Comparison of ENCODE assay signal across 18 cellular contexts in the genomic region with DNA sequence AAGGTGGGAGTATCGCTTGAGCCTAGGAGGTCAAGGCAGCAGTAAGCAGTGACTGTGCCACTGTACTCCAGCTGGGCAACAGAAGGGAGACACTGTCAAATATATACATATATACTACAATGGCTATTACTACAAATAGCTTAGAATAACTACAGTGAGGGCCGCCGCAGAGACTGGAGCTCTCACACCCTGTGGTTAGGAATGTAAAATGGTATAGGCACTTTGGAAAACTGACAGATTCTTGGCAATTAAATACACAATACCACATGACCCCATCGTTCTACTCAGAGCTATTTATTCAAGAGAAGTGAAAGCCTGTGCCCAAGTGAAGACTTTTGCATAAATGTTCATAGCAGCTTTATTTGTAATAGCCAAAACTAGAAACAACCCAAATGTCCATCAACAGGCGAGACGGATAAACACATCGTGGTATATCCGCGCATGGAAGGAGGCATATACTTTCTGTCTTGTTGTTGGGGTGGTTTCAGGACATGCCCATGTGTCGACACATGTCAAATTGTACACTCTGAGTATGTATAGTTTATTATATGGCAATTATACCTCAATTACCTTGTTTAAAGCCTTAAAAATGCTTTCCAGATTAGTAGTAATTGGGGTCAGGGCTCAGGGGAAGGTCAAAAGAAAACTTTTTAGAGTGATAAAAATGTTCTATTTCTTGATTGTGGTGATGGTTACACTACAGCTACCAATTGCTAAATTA.
DNase-seq lines count a peak whose midpoint lies in the region; ATAC-seq and TF ChIP-seq lines count a peak whose summit lies in the region.
"Had no signal": no experiment of that assay in that cellular context is flagged by ENCODE, and none has a peak within 500 bp of the region (broad histone marks: within the 10 kb centered on the region; RNA-seq: fewer than 3 reads in every experiment).

No MANE protein-coding gene starts in this region.

- H3K27me3 Mint-ChIP-seq in chondrocyte (ENCODE audit: low read depth) (no peaks in the 10 kb centered on the region), osteocyte (ENCODE audit: unreplicated experiment) (no peaks in the 10 kb centered on the region)
- H3K27me3 Mint-ChIP-seq in activated T-helper 1 cell treated with anti-CD3 and anti-CD28 coated beads, Interleukin-12 subunit alpha, Interleukin-12 subunit beta, Interleukin-2, Interleukin-4 antibody, amounts not matched to agents 30 ng/mL and 10 ng/mL and 1 ng/mL, durations not matched to agents 14 hours and 24 hours and 36 hours (ENCODE audit: insufficient read depth): peaks cover 23% of the 10 kb centered on the region

- DNase-seq in NCI-H226: peak; percentile 56
- peak; percentile 51 for DNase-seq in chondrocyte (ENCODE audit: low spot score)
- no peak for DNase-seq in osteocyte (ENCODE audit: extremely low spot score, unreplicated experiment)
- no peak for DNase-seq in activated T-helper 1 cell treated with anti-CD3 and anti-CD28 coated beads, Interleukin-12 subunit alpha, Interleukin-12 subunit beta, Interleukin-2, Interleukin-4 antibody, amounts not matched to agents 30 ng/mL and 10 ng/mL and 1 ng/mL, durations not matched to agents 14 hours and 24 hours and 36 hours (ENCODE audit: low spot score)
- DNase-seq in ureter (ENCODE audit: low spot score): no peak
- DNase-seq: caudate nucleus; effector memory CD8-positive, alpha-beta T cell; H7; naive thymus-derived CD4-positive, alpha-beta T cell; NCI-H1694; NCI-H446; psoas muscle; stomach had no signal

- peak; percentile 24 for TF ChIP-seq CTCF in chondrocyte (IDR thresholded peaks at IDR 0.05)
- TF ChIP-seq CTCF in osteocyte (IDR thresholded peaks at IDR 0.05): peak; percentile 6

- intact Hi-C loops in activated T-helper 1 cell treated with anti-CD3 and anti-CD28 coated beads, Interleukin-12 subunit alpha, Interleukin-12 subunit beta, Interleukin-2, Interleukin-4 antibody, amounts not matched to agents 30 ng/mL and 10 ng/mL and 1 ng/mL, durations not matched to agents 14 hours and 24 hours and 36 hours (cut with micrococcal nuclease): no loop called here

- no peak overlapping the region for H3K4me3 ChIP-seq in ACC112 (ENCODE audit: low read depth, low read length)
- H3K4me3 ChIP-seq: psoas muscle, stomach had no signal

- H3K9me3 Mint-ChIP-seq in chondrocyte (ENCODE audit: low read depth) (peaks cover 2% of the 10 kb centered on the region), osteocyte (ENCODE audit: unreplicated experiment) (no peaks in the 10 kb centered on the region)
- no peaks in the 10 kb centered on the region for H3K9me3 Mint-ChIP-seq in activated T-helper 1 cell treated with anti-CD3 and anti-CD28 coated beads, Interleukin-12 subunit alpha, Interleukin-12 subunit beta, Interleukin-2, Interleukin-4 antibody, amounts not matched to agents 30 ng/mL and 10 ng/mL and 1 ng/mL, durations not matched to agents 14 hours and 24 hours and 36 hours
- H3K9me3 Mint-ChIP-seq: effector memory CD8-positive, alpha-beta T cell had no signal

- H3K4me3 Mint-ChIP-seq in chondrocyte (ENCODE audit: unreplicated experiment) (peak overlapping the region; percentile 14), osteocyte (ENCODE audit: unreplicated experiment) (no peak overlapping the region)
- H3K4me3 Mint-ChIP-seq in activated T-helper 1 cell treated with anti-CD3 and anti-CD28 coated beads, Interleukin-12 subunit alpha, Interleukin-12 subunit beta, Interleukin-2, Interleukin-4 antibody, amounts not matched to agents 30 ng/mL and 10 ng/mL and 1 ng/mL, durations not matched to agents 14 hours and 24 hours and 36 hours: no peak overlapping the region
- H3K4me3 Mint-ChIP-seq: activated naive CD8-positive, alpha-beta T cell; B cell; effector memory CD8-positive, alpha-beta T cell; naive thymus-derived CD4-positive, alpha-beta T cell had no signal

- H3K36me3 Mint-ChIP-seq in chondrocyte (ENCODE audit: low read depth) (no peaks in the 10 kb centered on the region), osteocyte (ENCODE audit: unreplicated experiment) (no peaks in the 10 kb centered on the region)
- H3K36me3 Mint-ChIP-seq in activated T-helper 1 cell treated with anti-CD3 and anti-CD28 coated beads, Interleukin-12 subunit alpha, Interleukin-12 subunit beta, Interleukin-2, Interleukin-4 antibody, amounts not matched to agents 30 ng/mL and 10 ng/mL and 1 ng/mL, durations not matched to agents 14 hours and 24 hours and 36 hours (ENCODE audit: low read depth): no peaks in the 10 kb centered on the region
- H3K36me3 Mint-ChIP-seq: activated naive CD8-positive, alpha-beta T cell; naive thymus-derived CD4-positive, alpha-beta T cell had no signal

- H3K79me2 ChIP-seq in ACC112 (ENCODE audit: control insufficient read depth, insufficient read depth, low read length, unreplicated experiment): no peaks in the 10 kb centered on the region

- H3K27me3 ChIP-seq in ACC112 (ENCODE audit: insufficient read depth, low read length): no peaks in the 10 kb centered on the region
- H3K27me3 ChIP-seq: stomach had no signal

- ATAC-seq in GM18502 (IDR thresholded peaks at IDR 0.05; ENCODE audit: poor library complexity, unreplicated experiment) (no peak), GM18873 (IDR thresholded peaks at IDR 0.05; ENCODE audit: low FRiP score, unreplicated experiment) (no peak)
- ATAC-seq: effector memory CD8-positive, alpha-beta T cell; naive thymus-derived CD4-positive, alpha-beta T cell; psoas muscle had no signal

- peak overlapping the region; percentile 96 for H3K27ac ChIP-seq in ACC112 (ENCODE audit: low read depth, low read length)
- H3K27ac ChIP-seq: psoas muscle had no signal

- no peaks in the 10 kb centered on the region for H3K36me3 ChIP-seq in ACC112 (ENCODE audit: insufficient read depth, low read length)
- H3K36me3 ChIP-seq: stomach had no signal

- H3K4me1 ChIP-seq in ACC112 (ENCODE audit: control insufficient read depth, insufficient read depth, low read length, unreplicated experiment): peaks cover 38% of the 10 kb centered on the region
- H3K4me1 ChIP-seq: psoas muscle had no signal

- peak overlapping the region; percentile 98 for H3K27ac Mint-ChIP-seq in chondrocyte (ENCODE audit: unreplicated experiment)
- peak overlapping the region; percentile 80 for H3K27ac Mint-ChIP-seq in osteocyte (ENCODE audit: unreplicated experiment)
- no peak overlapping the region for H3K27ac Mint-ChIP-seq in activated T-helper 1 cell treated with anti-CD3 and anti-CD28 coated beads, Interleukin-12 subunit alpha, Interleukin-12 subunit beta, Interleukin-2, Interleukin-4 antibody, amounts not matched to agents 30 ng/mL and 10 ng/mL and 1 ng/mL, durations not matched to agents 14 hours and 24 hours and 36 hours
- H3K27ac Mint-ChIP-seq: activated naive CD8-positive, alpha-beta T cell; B cell; effector memory CD8-positive, alpha-beta T cell; naive thymus-derived CD4-positive, alpha-beta T cell had no signal

- H2AFZ ChIP-seq in ACC112 (ENCODE audit: low read length, unreplicated experiment): peak overlapping the region; percentile 1

- peaks cover 52% of the 10 kb centered on the region for H3K4me1 Mint-ChIP-seq in chondrocyte (ENCODE audit: low read depth)
- H3K4me1 Mint-ChIP-seq in osteocyte (ENCODE audit: unreplicated experiment): peaks cover 44% of the 10 kb centered on the region
- H3K4me1 Mint-ChIP-seq in activated T-helper 1 cell treated with anti-CD3 and anti-CD28 coated beads, Interleukin-12 subunit alpha, Interleukin-12 subunit beta, Interleukin-2, Interleukin-4 antibody, amounts not matched to agents 30 ng/mL and 10 ng/mL and 1 ng/mL, durations not matched to agents 14 hours and 24 hours and 36 hours (ENCODE audit: low read depth): no peaks in the 10 kb centered on the region
- H3K4me1 Mint-ChIP-seq: B cell; naive thymus-derived CD4-positive, alpha-beta T cell had no signal

Comparison
In these comparisons a context has a peak if more than half of its experiments do, and no peak if none do; other contexts are left out.
1. DNase-seq: peak in NCI-H226 (single experiment) and chondrocyte (single experiment); none in osteocyte (single experiment), activated T-helper 1 cell treated with anti-CD3 and anti-CD28 coated beads, Interleukin-12 subunit alpha, Interleukin-12 subunit beta, Interleukin-2, Interleukin-4 antibody, amounts not matched to agents 30 ng/mL and 10 ng/mL and 1 ng/mL, durations not matched to agents 14 hours and 24 hours and 36 hours (single experiment) and ureter (single experiment).